In genomic region chr3:153595186-153595815, GRCh38 we compare ENCODE assay signal across 8 cellular contexts.
DNase-seq lines count a peak whose midpoint lies in the region; ATAC-seq and TF ChIP-seq lines count a peak whose summit lies in the region.

No MANE protein-coding gene starts in this region.

- TF ChIP-seq CTCF in CD14-positive monocyte (IDR thresholded peaks at IDR 0.05) (peak; percentile 44), OCI-LY1 (IDR thresholded peaks at IDR 0.05; ENCODE audit: low read length) (peak; percentile 57), epithelial cell of proximal tubule (conservative IDR thresholded peaks at IDR 0.05; ENCODE audit: low read depth, low read length) (peak; percentile 92), parathyroid adenoma (IDR thresholded peaks at IDR 0.05) (peak; percentile 53)

- H2AFZ ChIP-seq in OCI-LY1 (ENCODE audit: low read length) (no peak overlapping the region), parathyroid adenoma (no peak overlapping the region)

- H3K27me3 Mint-ChIP-seq in CD14-positive monocyte (ENCODE audit: low read depth in 3 of 3): peaks cover 0 to 2% (median 0%) of the 10 kb centered on the region in 3 donors

- H3F3A ChIP-seq in OCI-LY1 (ENCODE audit: insufficient read depth, low read length): no peaks in the 10 kb centered on the region

- H3K27ac ChIP-seq in OCI-LY1 (ENCODE audit: low read depth, low read length, poor library complexity, severe bottlenecking): no peak overlapping the region
- H3K27ac ChIP-seq in parathyroid adenoma: no peak overlapping the region

- no peaks in the 10 kb centered on the region for H4K20me1 ChIP-seq in OCI-LY1 (ENCODE audit: insufficient read depth, low read length)

- no peak overlapping the region for H3K4me2 ChIP-seq in OCI-LY1 (ENCODE audit: low read length)
- H3K4me2 ChIP-seq in parathyroid adenoma (ENCODE audit: low read length): no peak overlapping the region

- H3K9me2 ChIP-seq in OCI-LY1 (ENCODE audit: low read depth, low read length): no peaks in the 10 kb centered on the region

- H3K9ac ChIP-seq in OCI-LY1 (ENCODE audit: low read length) (no peak overlapping the region), parathyroid adenoma (no peak overlapping the region)

- no peaks in the 10 kb centered on the region for H3K36me3 Mint-ChIP-seq in CD14-positive monocyte

- DNase-seq in CD14-positive monocyte (ENCODE audit: low spot score) (no peak), epithelial cell of proximal tubule (ENCODE audit: low read depth) (no peak), NCI-H345 treated with DMSO at 0.1 percent for 48 hours (lab: John Stamatoyannopoulos, UW; ENCODE audit: unreplicated experiment) (no peak)
- no peak for DNase-seq in activated naive CD4-positive, alpha-beta T cell treated with Interleukin-2 at 50 U/mL for 16 hours

- H3K9me3 ChIP-seq in OCI-LY1 (ENCODE audit: low read length) (no peaks in the 10 kb centered on the region), parathyroid adenoma (ENCODE audit: control insufficient read depth, low read length) (no peaks in the 10 kb centered on the region)

- H3K9me3 Mint-ChIP-seq in CD14-positive monocyte: no peaks in the 10 kb centered on the region

- ATAC-seq in GM21786 (IDR thresholded peaks at IDR 0.05; ENCODE audit: unreplicated experiment) (peak; percentile 52), GM19324 (IDR thresholded peaks at IDR 0.05; ENCODE audit: low FRiP score, unreplicated experiment) (no peak)

- no peak overlapping the region for H3K4me3 Mint-ChIP-seq in CD14-positive monocyte

- no peaks in the 10 kb centered on the region for H3K79me2 ChIP-seq in OCI-LY1 (ENCODE audit: insufficient read depth, low read length)
- no peaks in the 10 kb centered on the region for H3K79me2 ChIP-seq in parathyroid adenoma

- H3K36me3 ChIP-seq in OCI-LY1 (ENCODE audit: insufficient read depth, low read length) (no peaks in the 10 kb centered on the region), parathyroid adenoma (ENCODE audit: control insufficient read depth, insufficient read depth, low read length) (no peaks in the 10 kb centered on the region)

- no peak overlapping the region for H3K4me3 ChIP-seq in OCI-LY1 (ENCODE audit: low read depth, low read length, poor library complexity, severe bottlenecking)
- H3K4me3 ChIP-seq in epithelial cell of proximal tubule (ENCODE audit: low read depth, low read length): no peak overlapping the region
- no peak overlapping the region for H3K4me3 ChIP-seq in parathyroid adenoma (ENCODE audit: low read depth, low read length)

- H3K4me1 ChIP-seq in OCI-LY1 (ENCODE audit: insufficient read depth, low read length, severe bottlenecking) (no peaks in the 10 kb centered on the region), parathyroid adenoma (no peaks in the 10 kb centered on the region)

- H3K27me3 ChIP-seq in OCI-LY1 (ENCODE audit: insufficient read depth, low read length): no peaks in the 10 kb centered on the region; the same call in 1 of the 2 replicates
- no peaks in the 10 kb centered on the region for H3K27me3 ChIP-seq in parathyroid adenoma (ENCODE audit: control insufficient read depth, insufficient read depth, low read length)

- no peak overlapping the region for H3K27ac Mint-ChIP-seq in CD14-positive monocyte

- intact Hi-C loops in CD14-positive monocyte (cut with micrococcal nuclease): loop anchor here in 1 of 2 donors (10.0 kb wide), 1 partner anchor 550 kb away; no protein-coding TSS in a partner anchor

- peaks cover 21% of the 10 kb centered on the region for H3K4me1 Mint-ChIP-seq in CD14-positive monocyte
